13 cellular contexts compared by ENCODE assay signal in the genomic region with DNA sequence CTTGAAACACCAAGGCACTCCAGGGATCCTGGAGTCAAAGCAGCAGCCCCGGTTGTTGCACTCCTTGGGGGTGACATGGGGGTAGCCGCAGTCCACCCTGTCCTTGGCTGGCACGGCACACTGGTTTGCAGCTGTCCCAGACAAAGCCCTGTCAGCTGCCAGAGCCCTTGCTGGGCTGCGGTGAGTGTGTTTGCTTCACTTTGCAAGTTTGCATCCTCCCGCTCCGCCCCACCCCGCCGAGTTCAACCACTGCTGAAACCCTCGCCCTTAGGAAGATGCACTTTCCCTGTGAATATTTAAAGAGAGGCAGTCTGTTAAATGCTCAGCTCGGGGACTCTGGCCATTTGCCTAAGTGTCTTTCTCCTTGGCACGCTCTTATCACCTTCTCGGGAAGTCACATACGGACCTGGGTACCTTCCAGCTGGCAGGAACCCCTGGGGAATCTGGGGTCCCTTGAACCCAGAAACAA. TPM values are rescaled to one million over a fixed set of nuclear protein-coding genes. Genes with fewer than 3 reads are reported as not detected.
DNase-seq lines count a peak whose midpoint lies in the region; ATAC-seq and TF ChIP-seq lines count a peak whose summit lies in the region.
"Had no signal": no experiment of that assay in that cellular context is flagged by ENCODE, and none has a peak within 500 bp of the region (broad histone marks: within the 10 kb centered on the region; RNA-seq: fewer than 3 reads in every experiment).

No MANE protein-coding gene starts in this region.

- H3K9me3 ChIP-seq in MG63, result no peaks in the 10 kb centered on the region
- H3K9me3 ChIP-seq: upper lobe of left lung had no signal

- no peak for ATAC-seq in GM19467 (IDR thresholded peaks at IDR 0.05; ENCODE audit: unreplicated experiment)
- ATAC-seq: HCT116 had no signal

- no peak for TF ChIP-seq CTCF in coronary artery (IDR thresholded peaks at IDR 0.05)

- DNase-seq in activated T-cell treated with anti-CD3 and anti-CD28 coated beads, Interleukin-2, amount 50 U/mL, for 48 hours, result peak; percentile 11 to 13
- DNase-seq in activated T-cell treated with anti-CD3 and anti-CD28 coated beads for 4 hours, result no peak
- DNase-seq in NCI-H510A (lab: John Stamatoyannopoulos, UW), result peak; percentile 84
- DNase-seq in coronary artery (ENCODE audit: low spot score), result peak; percentile 71
- DNase-seq in stimulated activated CD8-positive, alpha-beta memory T cell treated with anti-CD3 and anti-CD28 coated beads, Interleukin-4, amount 100 ng/mL, for 48 hours, result peak; percentile 15
- DNase-seq in NOMO-1 (lab: John Stamatoyannopoulos, UW; ENCODE audit: unreplicated experiment in 2 of 2), result no peak
- DNase-seq in MG63, result no peak
- DNase-seq: activated CD4-positive, alpha-beta memory T cell treated with anti-CD3 and anti-CD28 coated beads for 36 hours; erythroblast; nucleus accumbens had no signal

- H3K36me3 ChIP-seq in MG63, result no peaks in the 10 kb centered on the region
- H3K36me3 ChIP-seq: upper lobe of left lung had no signal

- H3K4me3 ChIP-seq in coronary artery (no peak overlapping the region), MG63 (no peak overlapping the region)
- H3K4me3 ChIP-seq: upper lobe of left lung had no signal

- no peak overlapping the region for H3K27ac ChIP-seq in coronary artery
- H3K27ac ChIP-seq: upper lobe of left lung had no signal

- no peaks in the 10 kb centered on the region for H3K27me3 ChIP-seq in MG63
- H3K27me3 ChIP-seq: upper lobe of left lung had no signal

RNA-seq across cellular contexts. Expression of a gene that starts 1.7 kb away (rescaled TPM):
- total RNA-seq in MG63 (2014; rRNA removed; shearing (Covaris generic); ENCODE audit: low replicate concordance), result not detected in 2 replicates
- total RNA-seq: activated CD4-positive, alpha-beta memory T cell treated with anti-CD3 and anti-CD28 coated beads for 36 hours had no signal

RNA-seq across cellular contexts. Expression of a gene that starts 37.3 kb away (rescaled TPM):
- total RNA-seq in MG63 (2014; rRNA removed; shearing (Covaris generic); ENCODE audit: low replicate concordance), result not detected in 2 replicates
- total RNA-seq: activated CD4-positive, alpha-beta memory T cell treated with anti-CD3 and anti-CD28 coated beads for 36 hours; upper lobe of left lung had no signal

RNA-seq across cellular contexts. Expression of a gene that starts 52.8 kb away (rescaled TPM):
- not detected in 2 replicates for total RNA-seq in MG63 (2014; rRNA removed; shearing (Covaris generic); ENCODE audit: low replicate concordance)
- total RNA-seq: activated CD4-positive, alpha-beta memory T cell treated with anti-CD3 and anti-CD28 coated beads for 36 hours had no signal

Comparison
In these comparisons a context has a peak if more than half of its experiments do, and no peak if none do; other contexts are left out.
1. DNase-seq: peak in activated T-cell treated with anti-CD3 and anti-CD28 coated beads, Interleukin-2, amount 50 U/mL, for 48 hours (2 of 2), NCI-H510A (single experiment), coronary artery (single experiment) and stimulated activated CD8-positive, alpha-beta memory T cell treated with anti-CD3 and anti-CD28 coated beads, Interleukin-4, amount 100 ng/mL, for 48 hours (single experiment); none in activated T-cell treated with anti-CD3 and anti-CD28 coated beads for 4 hours (single experiment), NOMO-1 (0 of 2) and MG63 (single experiment).